12 cellular contexts compared by ENCODE assay signal in genomic region chr5:140118294-140118936, GRCh38. TPM values are rescaled to one million over a fixed set of nuclear protein-coding genes. Genes with fewer than 3 reads are reported as not detected.
DNase-seq lines count a peak whose midpoint lies in the region; ATAC-seq and TF ChIP-seq lines count a peak whose summit lies in the region.
"Had no signal": no experiment of that assay in that cellular context is flagged by ENCODE, and none has a peak within 500 bp of the region (broad histone marks: within the 10 kb centered on the region; RNA-seq: fewer than 3 reads in every experiment).

No MANE protein-coding gene starts in this region.

- no peak for DNase-seq in activated T-cell treated with anti-CD3 and anti-CD28 coated beads, Interleukin-2, amount 50 U/mL, for 72 hours
- DNase-seq in activated T-cell treated with anti-CD3 and anti-CD28 coated beads, Interleukin-2, amount 50 U/mL, for 4 hours: no peak
- peak; percentile 20 for DNase-seq in KBM-7
- no peak for DNase-seq in osteocyte (ENCODE audit: extremely low spot score, unreplicated experiment)
- DNase-seq: heart right ventricle, mesendoderm, NCI-H774, T-helper 1 cell had no signal

- H3K4me1 Mint-ChIP-seq in activated T-cell treated with anti-CD3 and anti-CD28 coated beads, Interleukin-2, amount 50 U/mL, for 72 hours (ENCODE audit: low read depth): peaks cover 51% of the 10 kb centered on the region
- peaks cover 54% of the 10 kb centered on the region for H3K4me1 Mint-ChIP-seq in activated T-cell treated with anti-CD3 and anti-CD28 coated beads, Interleukin-2, amount 50 U/mL, for 4 hours (ENCODE audit: low read depth)
- H3K4me1 Mint-ChIP-seq in brain: peaks cover 41% of the 10 kb centered on the region
- peaks cover 40% of the 10 kb centered on the region for H3K4me1 Mint-ChIP-seq in osteocyte (ENCODE audit: unreplicated experiment)

- ATAC-seq in activated T-cell treated with anti-CD3 and anti-CD28 coated beads, Interleukin-2, amount 50 U/mL, for 72 hours (replicated peaks in 1 of 2): no peak
- no peak for ATAC-seq in activated T-cell treated with anti-CD3 and anti-CD28 coated beads, Interleukin-2, amount 50 U/mL, for 4 hours
- ATAC-seq in GM21367 (IDR thresholded peaks at IDR 0.05; ENCODE audit: unreplicated experiment): no peak
- ATAC-seq in GM19035 (IDR thresholded peaks at IDR 0.05; ENCODE audit: unreplicated experiment): no peak
- ATAC-seq in GM18519 (IDR thresholded peaks at IDR 0.05; ENCODE audit: low FRiP score, unreplicated experiment): no peak
- ATAC-seq: heart right ventricle had no signal

- peak overlapping the region; percentile 41 to 71 for H3K4me3 Mint-ChIP-seq in activated T-cell treated with anti-CD3 and anti-CD28 coated beads, Interleukin-2, amount 50 U/mL, for 72 hours
- H3K4me3 Mint-ChIP-seq in activated T-cell treated with anti-CD3 and anti-CD28 coated beads, Interleukin-2, amount 50 U/mL, for 4 hours: no peak overlapping the region
- H3K4me3 Mint-ChIP-seq in brain (peak overlapping the region in 4 of 5 experiments; percentile 15 to 51 (median 37)), osteocyte (ENCODE audit: unreplicated experiment) (no peak overlapping the region)

- H3K9me3 Mint-ChIP-seq in activated T-cell treated with anti-CD3 and anti-CD28 coated beads, Interleukin-2, amount 50 U/mL, for 72 hours: no peaks in the 10 kb centered on the region
- H3K9me3 Mint-ChIP-seq in activated T-cell treated with anti-CD3 and anti-CD28 coated beads, Interleukin-2, amount 50 U/mL, for 4 hours: no peaks in the 10 kb centered on the region
- H3K9me3 Mint-ChIP-seq in brain (no peaks in the 10 kb centered on the region), osteocyte (ENCODE audit: unreplicated experiment) (no peaks in the 10 kb centered on the region)

- no peak for TF ChIP-seq CTCF in brain (conservative IDR thresholded peaks at IDR 0.05)
- peak; percentile 13 for TF ChIP-seq CTCF in osteocyte (IDR thresholded peaks at IDR 0.05)

- H3K27ac Mint-ChIP-seq in activated T-cell treated with anti-CD3 and anti-CD28 coated beads, Interleukin-2, amount 50 U/mL, for 72 hours: no peak overlapping the region
- H3K27ac Mint-ChIP-seq in brain (no peak overlapping the region), osteocyte (ENCODE audit: unreplicated experiment) (no peak overlapping the region)

- peaks cover 1 to 4% of the 10 kb centered on the region in 2 donors for H3K36me3 Mint-ChIP-seq in activated T-cell treated with anti-CD3 and anti-CD28 coated beads, Interleukin-2, amount 50 U/mL, for 72 hours (ENCODE audit: insufficient read depth in 2 of 2)
- no peaks in the 10 kb centered on the region for H3K36me3 Mint-ChIP-seq in activated T-cell treated with anti-CD3 and anti-CD28 coated beads, Interleukin-2, amount 50 U/mL, for 4 hours (ENCODE audit: insufficient read depth)
- H3K36me3 Mint-ChIP-seq in brain: no peaks in the 10 kb centered on the region
- H3K36me3 Mint-ChIP-seq in osteocyte (ENCODE audit: unreplicated experiment): no peaks in the 10 kb centered on the region

- in situ Hi-C loops in KBM-7 (cut with MboI; ENCODE audit: low pct_unique_long_range_greater_than_20kb, low sequenced_read_pairs): no loop called here

- H3K27me3 Mint-ChIP-seq in activated T-cell treated with anti-CD3 and anti-CD28 coated beads, Interleukin-2, amount 50 U/mL, for 72 hours (ENCODE audit: low read depth): no peaks in the 10 kb centered on the region
- H3K27me3 Mint-ChIP-seq in activated T-cell treated with anti-CD3 and anti-CD28 coated beads, Interleukin-2, amount 50 U/mL, for 4 hours (ENCODE audit: low read depth): no peaks in the 10 kb centered on the region
- H3K27me3 Mint-ChIP-seq in brain (peaks cover 30% of the 10 kb centered on the region), osteocyte (ENCODE audit: unreplicated experiment) (peaks cover 2% of the 10 kb centered on the region)

RNA-seq across cellular contexts. Expression of gene PURA, which starts 4.5 kb away (rescaled TPM):
- 10 to 100 TPM; 11.9 to 14.2 TPM for total RNA-seq in activated T-cell treated with anti-CD3 and anti-CD28 coated beads, Interleukin-2, amount 50 U/mL, for 72 hours
- 1 to 10 TPM; 9.8 to 9.9 (median 9.8) TPM for total RNA-seq in activated T-cell treated with anti-CD3 and anti-CD28 coated beads, Interleukin-2, amount 50 U/mL, for 4 hours
- 3.5 TPM for polyA plus RNA-seq in brain (ENCODE audit: insufficient read depth, low read depth, low replicate concordance)
- total RNA-seq in osteocyte: 11.4 and 11.5 TPM in 2 replicates

RNA-seq across cellular contexts. Expression of gene IGIP, which starts 7.3 kb away (rescaled TPM):
- 1 to 10 TPM; 5.5 to 6.5 TPM for total RNA-seq in activated T-cell treated with anti-CD3 and anti-CD28 coated beads, Interleukin-2, amount 50 U/mL, for 72 hours
- total RNA-seq in activated T-cell treated with anti-CD3 and anti-CD28 coated beads, Interleukin-2, amount 50 U/mL, for 4 hours: 1 to 10 TPM; 1.0 to 1.8 (median 1.5) TPM
- 3.7 TPM for polyA plus RNA-seq in brain (ENCODE audit: insufficient read depth, low read depth, low replicate concordance)
- 4.1 and 4.3 TPM in 2 replicates for total RNA-seq in osteocyte

RNA-seq across cellular contexts. Expression of gene CYSTM1, which starts 56.6 kb away (rescaled TPM):
- 10 to 100 TPM; 15.3 to 18.9 TPM for total RNA-seq in activated T-cell treated with anti-CD3 and anti-CD28 coated beads, Interleukin-2, amount 50 U/mL, for 72 hours
- total RNA-seq in activated T-cell treated with anti-CD3 and anti-CD28 coated beads, Interleukin-2, amount 50 U/mL, for 4 hours: 10 to 100 TPM; 16.4 to 20.0 (median 17.6) TPM
- polyA plus RNA-seq in brain (ENCODE audit: insufficient read depth, low read depth, low replicate concordance): 119 TPM
- total RNA-seq in osteocyte: 26.7 and 29.8 TPM in 2 replicates

Comparison
In these comparisons a context has a peak if more than half of its experiments do, and no peak if none do; other contexts are left out.
1. H3K4me3 Mint-ChIP-seq: peak in activated T-cell treated with anti-CD3 and anti-CD28 coated beads, Interleukin-2, amount 50 U/mL, for 72 hours (2 of 2) and brain (4 of 5); none in activated T-cell treated with anti-CD3 and anti-CD28 coated beads, Interleukin-2, amount 50 U/mL, for 4 hours (single experiment) and osteocyte (single experiment).